8 cellular contexts compared by ENCODE assay signal in the genomic region with DNA sequence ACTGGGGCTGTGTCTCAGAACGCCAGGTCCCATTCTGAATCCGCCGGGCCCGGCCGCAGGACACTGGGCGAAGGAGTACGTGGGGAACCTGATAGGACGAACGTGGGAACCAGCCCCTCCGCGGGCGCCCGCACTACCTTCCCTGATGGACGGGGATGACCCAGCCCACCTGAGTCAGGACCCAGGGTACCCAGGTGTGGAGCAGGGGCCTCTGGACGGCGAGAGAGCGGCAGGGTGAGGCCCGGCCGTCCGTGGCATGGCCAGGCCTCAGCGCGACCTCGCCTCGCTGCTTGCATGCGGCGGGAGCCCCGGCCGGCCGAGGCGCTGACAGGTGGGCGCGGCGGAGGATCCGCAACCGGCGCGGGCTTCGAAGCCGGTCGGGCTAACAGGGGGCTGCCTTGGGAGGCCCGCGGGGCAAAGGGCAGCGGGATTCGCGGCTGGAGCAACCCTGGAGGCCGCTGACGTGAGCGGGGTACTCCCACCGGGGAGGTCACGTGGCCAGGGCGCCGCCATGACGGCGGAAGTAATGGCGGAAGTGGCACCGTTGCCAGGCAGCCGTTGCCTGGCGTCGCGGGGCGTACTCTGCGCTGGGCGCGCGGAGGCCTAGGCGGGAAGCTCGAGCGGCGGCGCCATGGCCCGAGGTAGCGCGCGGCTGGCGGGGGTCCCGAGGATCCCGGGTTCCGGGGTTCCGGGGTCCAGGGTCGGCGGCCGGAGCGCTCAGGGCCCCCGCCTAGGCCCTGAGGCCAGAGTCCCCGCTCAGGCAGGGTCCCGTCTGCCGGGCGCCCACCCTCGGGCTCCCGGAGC. TPM values are rescaled to one million over a fixed set of nuclear protein-coding genes. Genes with fewer than 3 reads are reported as not detected.
A peak's percentile ranks its signal among the peaks of the same experiment; 100 is the strongest.
DNase-seq lines count a peak whose midpoint lies in the region; ATAC-seq and TF ChIP-seq lines count a peak whose summit lies in the region.

Gene WDR90 (plus strand): TSS at position 580 of the 804 bp plus-strand sequence. CDS start 52 bp downstream, at position 632.

- peak within 1 kb of the TSS; percentile 88 for H3K9ac ChIP-seq in SU-DHL-6 (ENCODE audit: low read length)

- H3K27me3 ChIP-seq in SU-DHL-6 (ENCODE audit: low read length): no peaks in the 10 kb centered on the region
- no peaks in the 10 kb centered on the region for H3K27me3 ChIP-seq in thoracic aorta (replicated peaks; ENCODE audit: insufficient read depth)

- TF ChIP-seq CTCF in GM12864 (IDR thresholded peaks at IDR 0.05; ENCODE audit: low read depth, low read length, missing control alignments) (no peak), SU-DHL-6 (IDR thresholded peaks at IDR 0.05; ENCODE audit: insufficient read depth, low read length, poor library complexity, severe bottlenecking) (no peak), osteocyte (IDR thresholded peaks at IDR 0.05) (no peak), thoracic aorta (IDR thresholded peaks at IDR 0.05) (no peak)

- H3K27ac ChIP-seq in SU-DHL-6 (ENCODE audit: low read depth, low read length) (peak within 1 kb of the TSS; percentile 66), thoracic aorta (peak within 1 kb of the TSS; percentile 71 to 81)

- no peaks in the 10 kb centered on the region for H3K9me3 Mint-ChIP-seq in activated naive CD8-positive, alpha-beta T cell treated with anti-CD3 and anti-CD28 coated beads for 36 hours
- no peaks in the 10 kb centered on the region for H3K9me3 Mint-ChIP-seq in osteocyte (ENCODE audit: unreplicated experiment)

- peaks cover 12% of the 10 kb centered on the region for H3K4me1 Mint-ChIP-seq in activated naive CD8-positive, alpha-beta T cell treated with anti-CD3 and anti-CD28 coated beads for 36 hours
- H3K4me1 Mint-ChIP-seq in osteocyte (ENCODE audit: unreplicated experiment): peaks cover 24% of the 10 kb centered on the region

- H3F3A ChIP-seq in SU-DHL-6 (ENCODE audit: insufficient read depth): peaks cover 9% of the 10 kb centered on the region; the same call in 1 of the 2 replicates

- peaks cover 14% of the 10 kb centered on the region for H3K36me3 Mint-ChIP-seq in activated naive CD8-positive, alpha-beta T cell treated with anti-CD3 and anti-CD28 coated beads for 36 hours
- H3K36me3 Mint-ChIP-seq in osteocyte (ENCODE audit: unreplicated experiment): no peaks in the 10 kb centered on the region

- H3K9me3 ChIP-seq in SU-DHL-6 (ENCODE audit: insufficient read depth, low read length) (no peaks in the 10 kb centered on the region), thoracic aorta (no peaks in the 10 kb centered on the region)

- H3K36me3 ChIP-seq in SU-DHL-6 (ENCODE audit: low read length) (no peaks in the 10 kb centered on the region), thoracic aorta (no peaks in the 10 kb centered on the region)

- H3K4me3 ChIP-seq in GM12864 (ENCODE audit: low read depth, low read length) (peak within 1 kb of the TSS; percentile 86), SU-DHL-6 (ENCODE audit: insufficient read depth, low read length, poor library complexity, severe bottlenecking) (peak within 1 kb of the TSS; percentile 68), thoracic aorta (peak within 1 kb of the TSS; percentile 79)

- peak within 1 kb of the TSS; percentile 89 for H3K4me3 Mint-ChIP-seq in activated naive CD8-positive, alpha-beta T cell treated with anti-CD3 and anti-CD28 coated beads for 36 hours
- H3K4me3 Mint-ChIP-seq in osteocyte (ENCODE audit: unreplicated experiment): peak within 1 kb of the TSS; percentile 76

- peak within 1 kb of the TSS; percentile 86 for H3K27ac Mint-ChIP-seq in activated naive CD8-positive, alpha-beta T cell treated with anti-CD3 and anti-CD28 coated beads for 36 hours
- peak within 1 kb of the TSS; percentile 75 for H3K27ac Mint-ChIP-seq in osteocyte (ENCODE audit: unreplicated experiment)

- ATAC-seq in HG02759 (IDR thresholded peaks at IDR 0.05; ENCODE audit: unreplicated experiment) (peak; percentile 83), thoracic aorta (ENCODE audit: insufficient number of reproducible peaks, low FRiP score, low read depth) (peak; percentile 59)

- H4K20me1 ChIP-seq in SU-DHL-6 (ENCODE audit: low read depth, low read length): no peaks in the 10 kb centered on the region

- H3K4me1 ChIP-seq in thoracic aorta (ENCODE audit: control insufficient read depth in 1 of 2, low read depth in 2 of 2): peaks cover 15 to 27% of the 10 kb centered on the region in 2 donors

- no peaks in the 10 kb centered on the region for H3K27me3 Mint-ChIP-seq in activated naive CD8-positive, alpha-beta T cell treated with anti-CD3 and anti-CD28 coated beads for 36 hours
- H3K27me3 Mint-ChIP-seq in osteocyte (ENCODE audit: unreplicated experiment): no peaks in the 10 kb centered on the region

- peak; percentile 69 for DNase-seq in GM12864 (ENCODE audit: low read depth)
- DNase-seq in NCI-H128 (lab: John Stamatoyannopoulos, UW; ENCODE audit: unreplicated experiment): peak; percentile 32
- peak; percentile 96 for DNase-seq in activated naive CD8-positive, alpha-beta T cell treated with anti-CD3 and anti-CD28 coated beads for 36 hours
- DNase-seq in head of caudate nucleus: peak; percentile 91 to 99 (median 98)
- peak; percentile 96 for DNase-seq in osteocyte (ENCODE audit: extremely low spot score, unreplicated experiment)
- peak; percentile 64 for DNase-seq in thoracic aorta (ENCODE audit: low spot score)

- H3K79me2 ChIP-seq in SU-DHL-6 (ENCODE audit: insufficient read depth, low read length): peaks cover 6% of the 10 kb centered on the region; the same call in 1 of the 2 replicates

- peak within 1 kb of the TSS; percentile 43 for H2AFZ ChIP-seq in SU-DHL-6 (ENCODE audit: low read depth, low read length, severe bottlenecking)

- H3K4me2 ChIP-seq in SU-DHL-6 (ENCODE audit: low read depth, low read length, poor library complexity, severe bottlenecking): peak within 1 kb of the TSS; percentile 74

- intact Hi-C loops in head of caudate nucleus (cut with DNase I): no loop called here

- H3K9me2 ChIP-seq in SU-DHL-6 (replicated peaks; ENCODE audit: insufficient read depth, low read length): no peaks in the 10 kb centered on the region

RNA-seq across cellular contexts. Expression of gene WDR90, which starts in this region (rescaled TPM):
- total RNA-seq in activated naive CD8-positive, alpha-beta T cell treated with anti-CD3 and anti-CD28 coated beads for 36 hours: 10 to 100 TPM; 84.5 to 86.0 TPM
- 28.2 and 38.9 TPM in 2 replicates for total RNA-seq in osteocyte
- 10 to 100 TPM; 22.7 to 39.4 TPM for total RNA-seq in thoracic aorta

Comparison
In these comparisons a context has a peak if more than half of its experiments do, and no peak if none do; other contexts are left out.
1. Peak in every context shown above with its lines: DNase-seq, ATAC-seq, H3K4me3 ChIP-seq and H3K27ac ChIP-seq.
2. DNase-seq: peak in every context shown above with its lines; median percentile 98 in head of caudate nucleus; 96 in activated naive CD8-positive, alpha-beta T cell treated with anti-CD3 and anti-CD28 coated beads for 36 hours; 96 in osteocyte; 69 in GM12864; 64 in thoracic aorta; 32 in NCI-H128.